16 cellular contexts compared by ENCODE assay signal in the genomic region with DNA sequence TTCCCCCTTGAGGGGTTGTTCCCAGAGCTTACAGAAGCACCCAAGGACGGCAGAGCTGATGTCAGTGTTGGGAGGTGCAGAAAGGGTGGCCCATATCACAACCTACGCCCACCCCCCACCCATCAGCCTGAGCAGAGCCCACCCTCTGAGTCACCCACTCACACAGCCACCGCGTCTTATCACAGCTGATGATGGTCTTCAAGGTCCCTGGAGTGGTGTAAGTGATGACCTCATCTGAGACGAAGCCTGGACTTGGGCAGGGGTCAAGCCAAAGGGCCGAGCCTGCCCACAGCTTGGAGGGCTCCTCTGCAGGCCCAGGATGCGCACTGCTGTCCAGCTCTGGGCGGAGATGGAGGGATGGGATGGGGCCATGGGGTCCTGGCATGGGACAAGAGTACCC. TPM values are rescaled to one million over a fixed set of nuclear protein-coding genes. Genes with fewer than 3 reads are reported as not detected.
"Had no signal": no experiment of that assay in that cellular context is flagged by ENCODE, and none has a peak within 500 bp of the region (broad histone marks: within the 10 kb centered on the region; RNA-seq: fewer than 3 reads in every experiment).

No MANE protein-coding gene starts in this region.

- DNase-seq: activated gamma-delta T cell, anterior cingulate cortex, kidney, retina had no signal

- H3K36me3 ChIP-seq: left lung, pancreas, transverse colon had no signal

- H3K4me3 Mint-ChIP-seq: activated CD4-positive, alpha-beta T cell treated with anti-CD3 and anti-CD28 coated beads, Interleukin-2, amount 10 ng/mL, durations not matched to agents 7 days and 5 days; activated naive CD8-positive, alpha-beta T cell treated with anti-CD3 and anti-CD28 coated beads for 36 hours; activated T-cell treated with anti-CD3 and anti-CD28 coated beads, Interleukin-2, amount 50 U/mL, for 72 hours; dendritic cell treated with granulocyte-macrophage colony-stimulating factor and Interleukin-4, amounts not matched to agents 40 ng/mL and 50 ng/mL, for 4 days; effector memory CD8-positive, alpha-beta T cell; T-helper 2 cell treated with Interferon-gamma antibody and Interleukin-4, amounts not matched to agents 5 μg/mL and 100 μg/mL, for 36 hours had no signal

- ATAC-seq: effector memory CD8-positive, alpha-beta T cell had no signal

- H3K4me1 Mint-ChIP-seq: activated CD4-positive, alpha-beta T cell treated with anti-CD3 and anti-CD28 coated beads, Interleukin-2, amount 10 ng/mL, durations not matched to agents 7 days and 5 days; activated naive CD8-positive, alpha-beta T cell treated with anti-CD3 and anti-CD28 coated beads for 36 hours had no signal

- H3K4me3 ChIP-seq: hepatocyte, left lung, pancreas, transverse colon had no signal

- H3K27ac ChIP-seq: hepatocyte, left lung, pancreas, transverse colon had no signal

- H3K4me1 ChIP-seq: pancreas had no signal

- H3K9me3 Mint-ChIP-seq: activated CD4-positive, alpha-beta T cell treated with anti-CD3 and anti-CD28 coated beads, Interleukin-2, amount 10 ng/mL, durations not matched to agents 7 days and 5 days; activated naive CD8-positive, alpha-beta T cell treated with anti-CD3 and anti-CD28 coated beads for 36 hours; activated T-cell treated with anti-CD3 and anti-CD28 coated beads, Interleukin-2, amount 50 U/mL, for 72 hours; dendritic cell treated with granulocyte-macrophage colony-stimulating factor and Interleukin-4, amounts not matched to agents 40 ng/mL and 50 ng/mL, for 4 days; effector memory CD8-positive, alpha-beta T cell; T-helper 2 cell treated with Interferon-gamma antibody and Interleukin-4, amounts not matched to agents 5 μg/mL and 100 μg/mL, for 36 hours had no signal

- H3K4me2 ChIP-seq: hepatocyte had no signal

- H3K36me3 Mint-ChIP-seq: activated naive CD8-positive, alpha-beta T cell treated with anti-CD3 and anti-CD28 coated beads for 36 hours had no signal

- H3K9me3 ChIP-seq: left lung, pancreas, transverse colon had no signal

- H3K27ac Mint-ChIP-seq: activated CD4-positive, alpha-beta T cell treated with anti-CD3 and anti-CD28 coated beads, Interleukin-2, amount 10 ng/mL, durations not matched to agents 7 days and 5 days; activated naive CD8-positive, alpha-beta T cell treated with anti-CD3 and anti-CD28 coated beads for 36 hours; activated T-cell treated with anti-CD3 and anti-CD28 coated beads, Interleukin-2, amount 50 U/mL, for 72 hours; dendritic cell treated with granulocyte-macrophage colony-stimulating factor and Interleukin-4, amounts not matched to agents 40 ng/mL and 50 ng/mL, for 4 days; effector memory CD8-positive, alpha-beta T cell; T-helper 2 cell treated with Interferon-gamma antibody and Interleukin-4, amounts not matched to agents 5 μg/mL and 100 μg/mL, for 36 hours had no signal

- H2AFZ ChIP-seq: hepatocyte had no signal

RNA-seq across cellular contexts. Expression of a gene that starts 3.0 kb away (rescaled TPM):
- total RNA-seq: activated CD4-positive, alpha-beta T cell treated with anti-CD3 and anti-CD28 coated beads, Interleukin-2, amount 10 ng/mL, durations not matched to agents 7 days and 5 days; activated naive CD8-positive, alpha-beta T cell treated with anti-CD3 and anti-CD28 coated beads for 36 hours; activated T-cell treated with anti-CD3 and anti-CD28 coated beads, Interleukin-2, amount 50 U/mL, for 72 hours; SK-MEL-5 had no signal
- polyA plus RNA-seq: neural cell had no signal
